In the genomic region with DNA sequence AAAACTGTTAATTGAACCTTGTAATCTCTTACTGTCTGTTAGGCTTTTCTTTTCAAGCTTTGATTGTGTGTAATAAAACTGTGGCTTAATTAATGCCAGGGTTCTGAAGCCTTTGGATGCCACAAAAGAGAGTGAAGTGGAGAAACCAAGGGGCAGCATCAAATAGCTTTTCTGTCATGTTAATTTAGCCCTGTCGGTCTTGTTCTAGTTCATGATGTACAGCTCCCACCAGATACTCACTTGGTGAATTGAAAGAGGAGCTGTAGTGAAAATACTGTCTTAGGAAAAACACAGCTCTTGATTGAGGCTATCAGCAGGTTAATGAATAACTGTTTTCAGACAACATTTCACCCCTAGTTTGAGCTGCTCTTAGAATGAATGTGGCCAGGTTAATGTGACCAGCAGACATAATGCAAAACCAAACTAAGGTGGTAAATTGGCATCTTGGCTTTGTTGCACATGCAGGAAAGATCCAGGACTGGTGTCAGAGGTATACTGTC, we compare ENCODE assay signal across 2 cellular contexts.
TF ChIP-seq lines count a peak whose summit lies in the region.

No MANE protein-coding gene starts in this region.

TF ChIP-seq in H1, 55 proteins besides CTCF, POLR2A, EP300 and RAD21:
- TF ChIP-seq POLR2AphosphoS5 (IDR thresholded peaks at IDR 0.05; ENCODE audit: low read depth, low read length) (no peak), BCL11A (IDR thresholded peaks at IDR 0.05; ENCODE audit: low read depth in 2 of 2, low read length in 2 of 2) (no peak), SIX5 (IDR thresholded peaks at IDR 0.05; ENCODE audit: low read depth, low read length) (no peak), SRF (IDR thresholded peaks at IDR 0.05; ENCODE audit: low read depth, low read length) (no peak), HDAC2 (IDR thresholded peaks at IDR 0.05; ENCODE audit: borderline replicate concordance in 1 of 2, low read depth in 2 of 2, low read length in 2 of 2) (no peak), TBP (IDR thresholded peaks at IDR 0.05; ENCODE audit: low read depth, low read length) (no peak), CHD2 (IDR thresholded peaks at IDR 0.05; ENCODE audit: low read length) (no peak), KDM5A (IDR thresholded peaks at IDR 0.05; ENCODE audit: low read length) (no peak), SIRT6 (IDR thresholded peaks at IDR 0.05; ENCODE audit: low read length) (no peak), SAP30 (IDR thresholded peaks at IDR 0.05; ENCODE audit: insufficient read depth, insufficient replicate concordance, low read length) (no peak), CEBPB (IDR thresholded peaks at IDR 0.05; ENCODE audit: low read depth, low read length) (no peak), GTF2F1 (IDR thresholded peaks at IDR 0.05; ENCODE audit: borderline replicate concordance, low read depth, low read length) (no peak), SP4 (IDR thresholded peaks at IDR 0.05; ENCODE audit: low read length) (no peak), ATF2 (IDR thresholded peaks at IDR 0.05; ENCODE audit: low read length) (no peak), RFX5 (IDR thresholded peaks at IDR 0.05; ENCODE audit: borderline replicate concordance, low read depth, low read length) (no peak), CBX5 (IDR thresholded peaks at IDR 0.05; ENCODE audit: low read depth, low read length) (no peak), CHD1 (IDR thresholded peaks at IDR 0.05; ENCODE audit: low read depth, low read length) (no peak), CBX8 (IDR thresholded peaks at IDR 0.05; ENCODE audit: borderline replicate concordance, low read depth, low read length) (no peak), RXRA (IDR thresholded peaks at IDR 0.05; ENCODE audit: insufficient read depth, low read depth, low read length) (no peak), SIN3A (conservative IDR thresholded peaks at IDR 0.05 in 1 of 2, IDR thresholded peaks at IDR 0.05 in 1 of 2; ENCODE audit: low read depth in 1 of 2, low read length in 2 of 2) (no peak)
TF ChIP-seq in H1: peak in this region for 0.

TF ChIP-seq in HepG2, 621 proteins besides CTCF, POLR2A, EP300 and RAD21 (continues in another document):
- TF ChIP-seq ZNF644 (CRISPR knock-in tag; IDR thresholded peaks at IDR 0.05; ENCODE audit: low read depth) (peak; percentile 67; the same call in 1 of the 2 replicates), GZF1 (CRISPR knock-in tag; IDR thresholded peaks at IDR 0.05) (peak; percentile 96), ZNF577 (CRISPR knock-in tag; IDR thresholded peaks at IDR 0.05; ENCODE audit: borderline replicate concordance, low read depth) (no peak), ZNF317 (CRISPR knock-in tag; IDR thresholded peaks at IDR 0.05) (0 out of 2 replicates have a peak, but pooled peaks have one; percentile 24), PHF20 (CRISPR knock-in tag; IDR thresholded peaks at IDR 0.05) (no peak), ZNF20 (CRISPR knock-in tag; IDR thresholded peaks at IDR 0.05) (peak; percentile 97), CCDC6 (CRISPR knock-in tag; IDR thresholded peaks at IDR 0.05) (no peak), DNMT3B (CRISPR knock-in tag; conservative IDR thresholded peaks at IDR 0.05) (no peak), ZNF383 (CRISPR knock-in tag; IDR thresholded peaks at IDR 0.05; ENCODE audit: borderline replicate concordance) (no peak), ZSCAN9 (CRISPR knock-in tag; IDR thresholded peaks at IDR 0.05; ENCODE audit: borderline replicate concordance) (no peak), MXI1 (IDR thresholded peaks at IDR 0.05; ENCODE audit: borderline replicate concordance, low read depth, low read length) (0 out of 3 replicates have a peak, but pooled peaks have one; percentile 11), SRSF4 (IDR thresholded peaks at IDR 0.05; ENCODE audit: low read depth, low read length, poor library complexity, severe bottlenecking) (no peak), THAP11 (CRISPR knock-in tag; IDR thresholded peaks at IDR 0.05) (no peak), ASH2L (IDR thresholded peaks at IDR 0.05; ENCODE audit: insufficient read length, low read depth, low read length) (peak; percentile 65), SAP130 (CRISPR knock-in tag; IDR thresholded peaks at IDR 0.05; ENCODE audit: low read depth) (peak; percentile 30; the same call in 1 of the 2 replicates), MIXL1 (CRISPR knock-in tag; IDR thresholded peaks at IDR 0.05) (peak; percentile 20; the same call in 1 of the 2 replicates), POLR2AphosphoS5 (IDR thresholded peaks at IDR 0.05; ENCODE audit: low read depth, low read length) (peak; percentile 63), NFKBIZ (CRISPR knock-in tag; IDR thresholded peaks at IDR 0.05) (0 out of 2 replicates have a peak, but pooled peaks have one; percentile 9), ZNF263 (CRISPR knock-in tag; IDR thresholded peaks at IDR 0.05) (no peak), FOXP4 (CRISPR knock-in tag; IDR thresholded peaks at IDR 0.05) (0 out of 2 replicates have a peak, but pooled peaks have one; percentile 17), POGK (CRISPR knock-in tag; conservative IDR thresholded peaks at IDR 0.05) (peak; percentile 57; the same call in 1 of the 2 replicates)
- TF ChIP-seq, protein P1, sequence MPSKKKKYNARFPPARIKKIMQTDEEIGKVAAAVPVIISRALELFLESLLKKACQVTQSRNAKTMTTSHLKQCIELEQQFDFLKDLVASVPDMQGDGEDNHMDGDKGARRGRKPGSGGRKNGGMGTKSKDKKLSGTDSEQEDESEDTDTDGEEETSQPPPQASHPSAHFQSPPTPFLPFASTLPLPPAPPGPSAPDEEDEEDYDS (CRISPR knock-in tag; IDR thresholded peaks at IDR 0.05) = peak; percentile 32; the same call in 1 of the 2 replicates
- TF ChIP-seq, protein P2, sequence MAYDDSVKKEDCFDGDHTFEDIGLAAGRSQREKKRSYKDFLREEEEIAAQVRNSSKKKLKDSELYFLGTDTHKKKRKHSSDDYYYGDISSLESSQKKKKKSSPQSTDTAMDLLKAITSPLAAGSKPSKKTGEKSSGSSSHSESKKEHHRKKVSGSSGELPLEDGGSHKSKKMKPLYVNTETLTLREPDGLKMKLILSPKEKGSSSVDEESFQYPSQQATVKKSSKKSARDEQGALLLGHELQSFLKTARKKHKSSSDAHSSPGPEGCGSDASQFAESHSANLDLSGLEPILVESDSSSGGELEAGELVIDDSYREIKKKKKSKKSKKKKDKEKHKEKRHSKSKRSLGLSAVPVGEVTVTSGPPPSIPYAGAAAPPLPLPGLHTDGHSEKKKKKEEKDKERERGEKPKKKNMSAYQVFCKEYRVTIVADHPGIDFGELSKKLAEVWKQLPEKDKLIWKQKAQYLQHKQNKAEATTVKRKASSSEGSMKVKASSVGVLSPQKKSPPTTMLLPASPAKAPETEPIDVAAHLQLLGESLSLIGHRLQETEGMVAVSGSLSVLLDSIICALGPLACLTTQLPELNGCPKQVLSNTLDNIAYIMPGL (CRISPR knock-in tag; IDR thresholded peaks at IDR 0.05; ENCODE audit: borderline replicate concordance in 1 of 2, low read depth in 1 of 2) = 0 out of 4 replicates have a peak, but pooled peaks of 1 of the 2 experiments have one; percentile 16
- TF ChIP-seq, protein P3, sequence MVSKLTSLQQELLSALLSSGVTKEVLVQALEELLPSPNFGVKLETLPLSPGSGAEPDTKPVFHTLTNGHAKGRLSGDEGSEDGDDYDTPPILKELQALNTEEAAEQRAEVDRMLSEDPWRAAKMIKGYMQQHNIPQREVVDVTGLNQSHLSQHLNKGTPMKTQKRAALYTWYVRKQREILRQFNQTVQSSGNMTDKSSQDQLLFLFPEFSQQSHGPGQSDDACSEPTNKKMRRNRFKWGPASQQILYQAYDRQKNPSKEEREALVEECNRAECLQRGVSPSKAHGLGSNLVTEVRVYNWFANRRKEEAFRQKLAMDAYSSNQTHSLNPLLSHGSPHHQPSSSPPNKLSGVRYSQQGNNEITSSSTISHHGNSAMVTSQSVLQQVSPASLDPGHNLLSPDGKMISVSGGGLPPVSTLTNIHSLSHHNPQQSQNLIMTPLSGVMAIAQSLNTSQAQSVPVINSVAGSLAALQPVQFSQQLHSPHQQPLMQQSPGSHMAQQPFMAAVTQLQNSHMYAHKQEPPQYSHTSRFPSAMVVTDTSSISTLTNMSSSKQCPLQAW (CRISPR knock-in tag; IDR thresholded peaks at IDR 0.05) = peak; percentile 62; the same call in 1 of the 2 replicates
- TF ChIP-seq, protein P4, sequence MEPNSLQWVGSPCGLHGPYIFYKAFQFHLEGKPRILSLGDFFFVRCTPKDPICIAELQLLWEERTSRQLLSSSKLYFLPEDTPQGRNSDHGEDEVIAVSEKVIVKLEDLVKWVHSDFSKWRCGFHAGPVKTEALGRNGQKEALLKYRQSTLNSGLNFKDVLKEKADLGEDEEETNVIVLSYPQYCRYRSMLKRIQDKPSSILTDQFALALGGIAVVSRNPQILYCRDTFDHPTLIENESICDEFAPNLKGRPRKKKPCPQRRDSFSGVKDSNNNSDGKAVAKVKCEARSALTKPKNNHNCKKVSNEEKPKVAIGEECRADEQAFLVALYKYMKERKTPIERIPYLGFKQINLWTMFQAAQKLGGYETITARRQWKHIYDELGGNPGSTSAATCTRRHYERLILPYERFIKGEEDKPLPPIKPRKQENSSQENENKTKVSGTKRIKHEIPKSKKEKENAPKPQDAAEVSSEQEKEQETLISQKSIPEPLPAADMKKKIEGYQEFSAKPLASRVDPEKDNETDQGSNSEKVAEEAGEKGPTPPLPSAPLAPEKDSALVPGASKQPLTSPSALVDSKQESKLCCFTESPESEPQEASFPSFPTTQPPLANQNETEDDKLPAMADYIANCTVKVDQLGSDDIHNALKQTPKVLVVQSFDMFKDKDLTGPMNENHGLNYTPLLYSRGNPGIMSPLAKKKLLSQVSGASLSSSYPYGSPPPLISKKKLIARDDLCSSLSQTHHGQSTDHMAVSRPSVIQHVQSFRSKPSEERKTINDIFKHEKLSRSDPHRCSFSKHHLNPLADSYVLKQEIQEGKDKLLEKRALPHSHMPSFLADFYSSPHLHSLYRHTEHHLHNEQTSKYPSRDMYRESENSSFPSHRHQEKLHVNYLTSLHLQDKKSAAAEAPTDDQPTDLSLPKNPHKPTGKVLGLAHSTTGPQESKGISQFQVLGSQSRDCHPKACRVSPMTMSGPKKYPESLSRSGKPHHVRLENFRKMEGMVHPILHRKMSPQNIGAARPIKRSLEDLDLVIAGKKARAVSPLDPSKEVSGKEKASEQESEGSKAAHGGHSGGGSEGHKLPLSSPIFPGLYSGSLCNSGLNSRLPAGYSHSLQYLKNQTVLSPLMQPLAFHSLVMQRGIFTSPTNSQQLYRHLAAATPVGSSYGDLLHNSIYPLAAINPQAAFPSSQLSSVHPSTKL (CRISPR knock-in tag; IDR thresholded peaks at IDR 0.05) = peak; percentile 35; the same call in 1 of the 2 replicates
- TF ChIP-seq, protein P5, sequence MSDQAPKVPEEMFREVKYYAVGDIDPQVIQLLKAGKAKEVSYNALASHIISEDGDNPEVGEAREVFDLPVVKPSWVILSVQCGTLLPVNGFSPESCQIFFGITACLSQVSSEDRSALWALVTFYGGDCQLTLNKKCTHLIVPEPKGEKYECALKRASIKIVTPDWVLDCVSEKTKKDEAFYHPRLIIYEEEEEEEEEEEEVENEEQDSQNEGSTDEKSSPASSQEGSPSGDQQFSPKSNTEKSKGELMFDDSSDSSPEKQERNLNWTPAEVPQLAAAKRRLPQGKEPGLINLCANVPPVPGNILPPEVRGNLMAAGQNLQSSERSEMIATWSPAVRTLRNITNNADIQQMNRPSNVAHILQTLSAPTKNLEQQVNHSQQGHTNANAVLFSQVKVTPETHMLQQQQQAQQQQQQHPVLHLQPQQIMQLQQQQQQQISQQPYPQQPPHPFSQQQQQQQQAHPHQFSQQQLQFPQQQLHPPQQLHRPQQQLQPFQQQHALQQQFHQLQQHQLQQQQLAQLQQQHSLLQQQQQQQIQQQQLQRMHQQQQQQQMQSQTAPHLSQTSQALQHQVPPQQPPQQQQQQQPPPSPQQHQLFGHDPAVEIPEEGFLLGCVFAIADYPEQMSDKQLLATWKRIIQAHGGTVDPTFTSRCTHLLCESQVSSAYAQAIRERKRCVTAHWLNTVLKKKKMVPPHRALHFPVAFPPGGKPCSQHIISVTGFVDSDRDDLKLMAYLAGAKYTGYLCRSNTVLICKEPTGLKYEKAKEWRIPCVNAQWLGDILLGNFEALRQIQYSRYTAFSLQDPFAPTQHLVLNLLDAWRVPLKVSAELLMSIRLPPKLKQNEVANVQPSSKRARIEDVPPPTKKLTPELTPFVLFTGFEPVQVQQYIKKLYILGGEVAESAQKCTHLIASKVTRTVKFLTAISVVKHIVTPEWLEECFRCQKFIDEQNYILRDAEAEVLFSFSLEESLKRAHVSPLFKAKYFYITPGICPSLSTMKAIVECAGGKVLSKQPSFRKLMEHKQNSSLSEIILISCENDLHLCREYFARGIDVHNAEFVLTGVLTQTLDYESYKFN (CRISPR knock-in tag; conservative IDR thresholded peaks at IDR 0.05) = peak; percentile 31
